In the genomic region with DNA sequence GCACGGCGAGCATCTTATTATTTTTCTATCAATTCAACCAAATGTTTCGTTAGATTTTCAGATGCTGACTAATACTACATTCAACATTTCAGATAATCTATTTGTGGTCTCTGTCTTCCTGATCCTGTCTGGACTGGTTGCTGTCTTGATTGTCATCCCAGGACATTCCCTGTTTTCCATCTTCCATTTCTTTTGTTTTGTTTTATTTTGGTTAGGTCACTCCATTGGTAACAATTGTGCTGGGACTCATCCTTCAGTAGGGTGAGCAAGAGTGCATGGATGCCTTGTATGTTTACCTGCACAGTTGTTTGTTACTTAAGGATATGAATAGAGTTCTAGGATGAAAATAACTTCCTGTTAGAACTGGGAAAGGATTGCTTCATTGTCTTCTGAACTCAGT, we compare ENCODE assay signal across 21 cellular contexts. TPM values are rescaled to one million over a fixed set of nuclear protein-coding genes. Genes with fewer than 3 reads are reported as not detected.
DNase-seq lines count a peak whose midpoint lies in the region; ATAC-seq, FAIRE-seq and TF ChIP-seq lines count a peak whose summit lies in the region.
"Had no signal": no experiment of that assay in that cellular context is flagged by ENCODE, and none has a peak within 500 bp of the region (broad histone marks: within the 10 kb centered on the region; RNA-seq: fewer than 3 reads in every experiment).

No MANE protein-coding gene starts in this region.

- DNase-seq in GM12891 (ENCODE audit: insufficient read length, low spot score) (no peak), RWPE2 (ENCODE audit: low spot score) (no peak), epithelial cell of prostate (ENCODE audit: low read depth, low spot score) (no peak), ecto neural progenitor cell (ENCODE audit: low spot score) (no peak)
- DNase-seq in stimulated activated CD4-positive, alpha-beta T cell treated with anti-CD3 and anti-CD28 coated beads, Interleukin-2, amount 100 ng/mL, for 24 hours = no peak
- DNase-seq: AML-193, DMS79, H9, KBM-7, NCI-H1417, NCI-H187 treated with DMSO at 0.1 percent for 48 hours, NCI-H2227 treated with DMSO at 0.1 percent for 48 hours, NCI-H510A treated with DMSO at 0.1 percent for 48 hours, NCI-H774, PC-3, SJCRH30 had no signal

- ATAC-seq in RWPE2 (ENCODE audit: low read depth) = no peak; the same call in 2 of the 3 replicates
- no peak for ATAC-seq in HG03457 (IDR thresholded peaks at IDR 0.05; ENCODE audit: unreplicated experiment)
- ATAC-seq: PC-3 had no signal

- H3K27me3 ChIP-seq in RWPE2 (ENCODE audit: insufficient read depth, poor library complexity, severe bottlenecking) (no peaks in the 10 kb centered on the region), skeletal muscle satellite cell (ENCODE audit: control insufficient read depth, insufficient read depth, low read length) (no peaks in the 10 kb centered on the region)
- H3K27me3 ChIP-seq: SJCRH30 had no signal

- H3K4me3 ChIP-seq in RWPE2 (ENCODE audit: severe bottlenecking) = no peak overlapping the region
- peak overlapping the region; percentile 9 for H3K4me3 ChIP-seq in skeletal muscle satellite cell (ENCODE audit: low read length)
- H3K4me3 ChIP-seq: SJCRH30 had no signal

- FAIRE-seq in GM12891 (lab: Jason Lieb, UNC) = peak; percentile 28
- FAIRE-seq: D721Med had no signal

- TF ChIP-seq CTCF in RWPE2 (IDR thresholded peaks at IDR 0.05; ENCODE audit: poor library complexity, severe bottlenecking) = no peak

- TF ChIP-seq POLR2A in GM12891 (IDR thresholded peaks at IDR 0.05; ENCODE audit: low read depth, low read length) = no peak

- H3K9ac ChIP-seq in skeletal muscle satellite cell (ENCODE audit: low read depth, low read length) = no peak overlapping the region

- H3K27ac ChIP-seq in RWPE2 (ENCODE audit: poor library complexity, severe bottlenecking) (peak overlapping the region; percentile 12), epithelial cell of prostate (peak overlapping the region; percentile 18)
- H3K27ac ChIP-seq: C4-2B, RWPE1, SJCRH30 had no signal

- H3K9me3 ChIP-seq in RWPE2 (ENCODE audit: severe bottlenecking) = no peaks in the 10 kb centered on the region
- no peaks in the 10 kb centered on the region for H3K9me3 ChIP-seq in skeletal muscle satellite cell (replicated peaks; ENCODE audit: low read length)

- H3K4me1 ChIP-seq in RWPE2 (ENCODE audit: insufficient read depth, poor library complexity, severe bottlenecking) (peaks cover 8% of the 10 kb centered on the region), skeletal muscle satellite cell (ENCODE audit: control insufficient read depth, insufficient read depth, low read length) (peaks cover 15% of the 10 kb centered on the region)
- H3K4me1 ChIP-seq: SJCRH30 had no signal

- H3K36me3 ChIP-seq in RWPE2 (ENCODE audit: low read depth) (peaks cover 6% of the 10 kb centered on the region; the same call in 1 of the 2 replicates), skeletal muscle satellite cell (ENCODE audit: insufficient read depth, low read length) (no peaks in the 10 kb centered on the region)
- H3K36me3 ChIP-seq: SJCRH30 had no signal

- peak overlapping the region; percentile 33 for H3K4me2 ChIP-seq in skeletal muscle satellite cell (ENCODE audit: low read length)

TF ChIP-seq in GM12891, 5 proteins besides CTCF, POLR2A, EP300 and RAD21:
- no peak for TF ChIP-seq POU2F2 (IDR thresholded peaks at IDR 0.05; ENCODE audit: low read depth, low read length)
- no peak for TF ChIP-seq PAX5 (IDR thresholded peaks at IDR 0.05; ENCODE audit: insufficient read depth, low read length, severe bottlenecking)
- no peak for TF ChIP-seq TAF1 (IDR thresholded peaks at IDR 0.05; ENCODE audit: low read depth, low read length)
- no peak for TF ChIP-seq POLR2AphosphoS5 (IDR thresholded peaks at IDR 0.05; ENCODE audit: low read depth, low read length)
- no peak for TF ChIP-seq SPI1 (IDR thresholded peaks at IDR 0.05; ENCODE audit: low read depth, low read length)

RNA-seq across cellular contexts. Expression of a gene that starts 55.9 kb away (rescaled TPM):
- polyA plus RNA-seq in GM12891 (2012; ENCODE audit: low read depth, missing spikeins) = 10.7 TPM
- 8.4 and 10.0 TPM in 2 replicates for total RNA-seq in skeletal muscle satellite cell (2012; rRNA removed)
